ENCODE assay signal across 9 cellular contexts in genomic region chr3:38297947-38298711, GRCh38. TPM values are rescaled to one million over a fixed set of nuclear protein-coding genes. Genes with fewer than 3 reads are reported as not detected.
DNase-seq lines count a peak whose midpoint lies in the region; ATAC-seq and TF ChIP-seq lines count a peak whose summit lies in the region.
"Had no signal": no experiment of that assay in that cellular context is flagged by ENCODE, and none has a peak within 500 bp of the region (broad histone marks: within the 10 kb centered on the region; RNA-seq: fewer than 3 reads in every experiment).

No MANE protein-coding gene starts in this region.

- ATAC-seq in DND-41 (ENCODE audit: insufficient read depth, low read depth) (no peak), IMR-90 (ENCODE audit: low read depth) (peak; percentile 80)
- ATAC-seq in activated T-cell treated with anti-CD3 and anti-CD28 coated beads, Interleukin-2, amount 50 U/mL, for 4 hours: no peak

- no peak overlapping the region for H2AK9ac ChIP-seq in IMR-90 (replicated peaks; ENCODE audit: low read depth, low read length, poor library complexity)

- H2BK20ac ChIP-seq in IMR-90 (ENCODE audit: low read depth, low read length): no peak overlapping the region

- H3K79me2 ChIP-seq in DND-41 (ENCODE audit: insufficient read depth, low read length): no peaks in the 10 kb centered on the region

- no peak overlapping the region for H4K5ac ChIP-seq in IMR-90 (ENCODE audit: low read depth, low read length)

- no peaks in the 10 kb centered on the region for H3K9me1 ChIP-seq in IMR-90 (ENCODE audit: insufficient read depth, low read length)

- H2AFZ ChIP-seq in DND-41 (ENCODE audit: low read depth, low read length) (no peak overlapping the region), IMR-90 (replicated peaks; ENCODE audit: low read length, poor library complexity) (no peak overlapping the region)

- POLR2A ChIA-PET in IMR-90 (lab: Charles Lee; ENCODE audit: unreplicated experiment): no interaction called here

- no TSS peak for BruUV-seq in IMR-90 (replicated peaks; lab: Mats Ljungman, UMichigan)

- no peak overlapping the region for H3K4me3 ChIP-seq in DND-41 (ENCODE audit: low read depth in 1 of 2, low read length in 2 of 2)
- no peak overlapping the region for H3K4me3 ChIP-seq in IMR-90 (ENCODE audit: insufficient read depth, low read depth, low read length)
- H3K4me3 ChIP-seq in brain microvascular endothelial cell (ENCODE audit: low read depth, low read length): no peak overlapping the region
- H3K4me3 ChIP-seq: right atrium auricular region had no signal

- no peak overlapping the region for H3K14ac ChIP-seq in IMR-90 (replicated peaks; ENCODE audit: low read depth, low read length)

- H4K91ac ChIP-seq in IMR-90 (ENCODE audit: insufficient read depth, low read depth, low read length): no peak overlapping the region

- H3K9ac ChIP-seq in DND-41 (ENCODE audit: low read depth, low read length) (no peak overlapping the region), IMR-90 (ENCODE audit: low read depth, low read length) (no peak overlapping the region)

- H3K79me1 ChIP-seq in IMR-90 (ENCODE audit: low read depth in 1 of 2, low read length in 2 of 2): no peaks in the 10 kb centered on the region

- dilution Hi-C loops in IMR-90 (cut with HindIII; ENCODE audit: low sequenced_read_pairs, unreplicated experiment): no loop called here

- H3K9me3 ChIP-seq in DND-41 (ENCODE audit: insufficient read depth, low read length, severe bottlenecking): no peaks in the 10 kb centered on the region
- H3K9me3 ChIP-seq in IMR-90 (ENCODE audit: control insufficient read depth, insufficient read depth, low read length): no peaks in the 10 kb centered on the region
- H3K9me3 ChIP-seq: right atrium auricular region had no signal

- no peak overlapping the region for H2BK15ac ChIP-seq in IMR-90 (ENCODE audit: low read depth, low read length)

- DNase-seq in DND-41 (no peak), IMR-90 (peak; percentile 29), brain microvascular endothelial cell (peak; percentile 4), mesenteric fat pad (ENCODE audit: low spot score) (no peak), nucleus accumbens (lab: John Stamatoyannopoulos, UW) (no peak)
- DNase-seq in activated effector memory CD4-positive, alpha-beta T cell treated with Interleukin-2 at 50 U/mL for 16 hours: no peak
- DNase-seq in activated T-cell treated with anti-CD3 and anti-CD28 coated beads, Interleukin-2, amount 50 U/mL, for 4 hours: no peak

- H3K4me1 ChIP-seq in DND-41 (ENCODE audit: insufficient read depth, low read length) (no peaks in the 10 kb centered on the region), IMR-90 (ENCODE audit: control insufficient read depth, insufficient read depth, low read length) (no peaks in the 10 kb centered on the region)
- H3K4me1 ChIP-seq: right atrium auricular region had no signal

- no peaks in the 10 kb centered on the region for H3K36me3 Mint-ChIP-seq in nephron (ENCODE audit: low read depth)
- no peaks in the 10 kb centered on the region for H3K36me3 Mint-ChIP-seq in activated T-cell treated with anti-CD3 and anti-CD28 coated beads, Interleukin-2, amount 50 U/mL, for 4 hours (ENCODE audit: insufficient read depth)

- no CpG with 5 or more reads among the region's 5 CpGs for WGBS in IMR-90 (ENCODE audit: extremely low coverage in 2 of 2, insufficient read length in 1 of 2), 2 experiments

- peaks cover 4% of the 10 kb centered on the region for H3K27me3 Mint-ChIP-seq in nephron (ENCODE audit: low read depth)
- H3K27me3 Mint-ChIP-seq in activated T-cell treated with anti-CD3 and anti-CD28 coated beads, Interleukin-2, amount 50 U/mL, for 4 hours (ENCODE audit: low read depth): peaks cover 8% of the 10 kb centered on the region

- H3K9me3 Mint-ChIP-seq in nephron: no peaks in the 10 kb centered on the region
- no peaks in the 10 kb centered on the region for H3K9me3 Mint-ChIP-seq in activated T-cell treated with anti-CD3 and anti-CD28 coated beads, Interleukin-2, amount 50 U/mL, for 4 hours

- no peak overlapping the region for H3K4ac ChIP-seq in IMR-90 (ENCODE audit: low read depth, low read length)

- no peaks in the 10 kb centered on the region for H3K4me1 Mint-ChIP-seq in nephron
- H3K4me1 Mint-ChIP-seq in activated T-cell treated with anti-CD3 and anti-CD28 coated beads, Interleukin-2, amount 50 U/mL, for 4 hours (ENCODE audit: low read depth): no peaks in the 10 kb centered on the region

- peak; percentile 24; the same call in 1 of the 2 replicates for TF ChIP-seq RAD21 in IMR-90 (IDR thresholded peaks at IDR 0.05; ENCODE audit: low read length)

- H4K8ac ChIP-seq in IMR-90 (ENCODE audit: low read depth in 2 of 2, low read length in 2 of 2): no peak overlapping the region

- intact Hi-C loops in IMR-90 (cut with micrococcal nuclease): loop anchor here (1.0 to 2.0 kb wide), 2 partner anchors 161 to 180 kb away; partner anchors contain the start of gene ACAA1

- no peak for TF ChIP-seq POLR2A in IMR-90 (IDR thresholded peaks at IDR 0.05; ENCODE audit: low read depth, low read length)

- H4K20me1 ChIP-seq in DND-41 (ENCODE audit: insufficient read depth, low read length): no peaks in the 10 kb centered on the region
- no peaks in the 10 kb centered on the region for H4K20me1 ChIP-seq in IMR-90 (ENCODE audit: insufficient read depth, low read length)

- no peaks in the 10 kb centered on the region for H3K27me3 ChIP-seq in DND-41 (ENCODE audit: insufficient read depth, low read length, poor library complexity)
- H3K27me3 ChIP-seq in IMR-90 (ENCODE audit: control insufficient read depth, insufficient read depth, low read length): peaks cover under 1% of the 10 kb centered on the region; the same call in 1 of the 2 replicates
- H3K27me3 ChIP-seq in brain microvascular endothelial cell (replicated peaks): no peaks in the 10 kb centered on the region
- H3K27me3 ChIP-seq: right atrium auricular region had no signal

- H3K4me2 ChIP-seq in DND-41 (ENCODE audit: insufficient read depth, low read length) (no peak overlapping the region), IMR-90 (ENCODE audit: low read depth, low read length) (no peak overlapping the region)

- no peak overlapping the region for H2BK120ac ChIP-seq in IMR-90 (ENCODE audit: low read depth, low read length)

- TF ChIP-seq CTCF in DND-41 (IDR thresholded peaks at IDR 0.05; ENCODE audit: borderline replicate concordance, extremely low read depth, low read length, poor library complexity, severe bottlenecking) (peak; percentile 33), IMR-90 (conservative IDR thresholded peaks at IDR 0.05; ENCODE audit: low read depth, low read length) (peak; percentile 41), brain microvascular endothelial cell (IDR thresholded peaks at IDR 0.05; ENCODE audit: low read depth, low read length, missing control alignments) (peak; percentile 47), nephron (IDR thresholded peaks at IDR 0.05; ENCODE audit: unreplicated experiment in 3 of 3) (peak; percentile 31 to 40 (median 33))

- no peak overlapping the region for H3K56ac ChIP-seq in IMR-90 (ENCODE audit: extremely low read depth, insufficient read depth, low read length)

- CTCF ChIA-PET in IMR-90 (lab: Yijun Ruan, JAX): interaction anchor here (0.5 to 1.6 kb wide), 13 partner anchors 11 to 1156 kb away, joined by 3 to 5 read pairs (median 3); partner anchors contain the start of gene ACAA1

- no peak overlapping the region for H3K23ac ChIP-seq in IMR-90 (ENCODE audit: low read depth, low read length)

- H3K27ac ChIP-seq in DND-41 (ENCODE audit: low read length) (no peak overlapping the region), IMR-90 (ENCODE audit: insufficient read depth, low read length) (no peak overlapping the region), brain microvascular endothelial cell (no peak overlapping the region)
- H3K27ac ChIP-seq: right atrium auricular region had no signal

- no peak overlapping the region for H3K18ac ChIP-seq in IMR-90 (ENCODE audit: low read depth, low read length)

- no peak overlapping the region for H2AK5ac ChIP-seq in IMR-90 (ENCODE audit: low read depth, low read length)

- H2BK5ac ChIP-seq in IMR-90 (ENCODE audit: low read depth, low read length, poor library complexity, severe bottlenecking): no peak overlapping the region

- H3K4me3 Mint-ChIP-seq in nephron: no peak overlapping the region
- H3K4me3 Mint-ChIP-seq in activated T-cell treated with anti-CD3 and anti-CD28 coated beads, Interleukin-2, amount 50 U/mL, for 4 hours: no peak overlapping the region

- H3K27ac Mint-ChIP-seq in nephron: no peak overlapping the region

- in situ Hi-C loops in IMR-90 (cut with MboI; ENCODE audit: low sequenced_read_pairs): no loop called here
- in situ Hi-C loops in brain microvascular endothelial cell (cut with HindIII; ENCODE audit: low pct_ligation_motif_present, low sequenced_read_pairs): no loop called here

- no peaks in the 10 kb centered on the region for H3K36me3 ChIP-seq in DND-41 (ENCODE audit: insufficient read depth, low read length)
- no peaks in the 10 kb centered on the region for H3K36me3 ChIP-seq in IMR-90 (ENCODE audit: control insufficient read depth, insufficient read depth, low read length)
- no peaks in the 10 kb centered on the region for H3K36me3 ChIP-seq in brain microvascular endothelial cell (replicated peaks)
- H3K36me3 ChIP-seq: right atrium auricular region had no signal

TF ChIP-seq in IMR-90, 13 proteins besides CTCF, POLR2A, EP300 and RAD21:
- TF ChIP-seq SMC3 (IDR thresholded peaks at IDR 0.05; ENCODE audit: low read depth, low read length): peak; percentile 14; the same call in 1 of the 2 replicates
- no peak for TF ChIP-seq FOS (IDR thresholded peaks at IDR 0.05; ENCODE audit: low read depth, low read length)
TF ChIP-seq in IMR-90: peak in this region for 1.

RNA-seq across cellular contexts. Expression of gene SLC22A14, which starts 16.0 kb away (rescaled TPM):
- total RNA-seq in IMR-90 (2012; rRNA removed) (under 0.01 TPM in 1 of 2 replicates, not detected in the other), mesenteric fat pad (0.48 TPM)
- 0.07 and 0.10 TPM in 2 replicates for polyA plus RNA-seq in IMR-90 (2012; rRNA removed)
- 0.04 and 0.14 TPM in 2 replicates for polyA plus RNA-seq in IMR-90 (2012; cell fraction: cytosol; rRNA removed)
- polyA plus RNA-seq in IMR-90 (2012; cell fraction: nucleus; rRNA removed; ENCODE audit: low replicate concordance): 0.36 and 0.62 TPM in 2 replicates
- not detected for total RNA-seq in activated T-cell treated with anti-CD3 and anti-CD28 coated beads, Interleukin-2, amount 50 U/mL, for 4 hours
- total RNA-seq: right atrium auricular region had no signal

RNA-seq across cellular contexts. Expression of gene SLC22A13, which starts 32.5 kb away (rescaled TPM):
- total RNA-seq in IMR-90 (2012; rRNA removed): under 0.01 TPM in 2 replicates
- 0.22 and 0.29 TPM in 2 replicates for polyA plus RNA-seq in IMR-90 (2012; rRNA removed)
- polyA plus RNA-seq in IMR-90 (2012; cell fraction: cytosol; rRNA removed): 0.02 TPM in 1 of 2 replicates, not detected in the other
- polyA plus RNA-seq in IMR-90 (2012; cell fraction: nucleus; rRNA removed; ENCODE audit: low replicate concordance): 1.4 and 1.8 TPM in 2 replicates
- total RNA-seq in mesenteric fat pad: 1.00 TPM
- under 1 TPM; 0.27 to 0.53 (median 0.29) TPM for total RNA-seq in activated T-cell treated with anti-CD3 and anti-CD28 coated beads, Interleukin-2, amount 50 U/mL, for 4 hours
- total RNA-seq: right atrium auricular region had no signal

RNA-seq across cellular contexts. Expression of gene XYLB, which starts 48.5 kb away (rescaled TPM):
- total RNA-seq in IMR-90 (2012; rRNA removed) (2.5 and 3.0 TPM in 2 replicates), mesenteric fat pad (5.2 TPM)
- 2.3 and 3.4 TPM in 2 replicates for polyA plus RNA-seq in IMR-90 (2012; rRNA removed)
- polyA plus RNA-seq in IMR-90 (2012; cell fraction: cytosol; rRNA removed): 1.6 and 2.0 TPM in 2 replicates
- 7.3 and 13.9 TPM in 2 replicates for polyA plus RNA-seq in IMR-90 (2012; cell fraction: nucleus; rRNA removed; ENCODE audit: low replicate concordance)
- 1 to 10 TPM; 4.2 to 6.4 (median 5.9) TPM for total RNA-seq in activated T-cell treated with anti-CD3 and anti-CD28 coated beads, Interleukin-2, amount 50 U/mL, for 4 hours

Comparison
In these comparisons a context has a peak if more than half of its experiments do, and no peak if none do; other contexts are left out.
1. DNase-seq: peak in IMR-90 (single experiment) and brain microvascular endothelial cell (single experiment); none in DND-41 (single experiment), mesenteric fat pad (single experiment), activated effector memory CD4-positive, alpha-beta T cell treated with Interleukin-2 at 50 U/mL for 16 hours (single experiment), activated T-cell treated with anti-CD3 and anti-CD28 coated beads, Interleukin-2, amount 50 U/mL, for 4 hours (single experiment) and nucleus accumbens (0 of 56).
2. Peak in every context shown above with its lines, with median percentiles within 50 percentile points of each other: CTCF ChIP-seq.